11 cellular contexts compared by ENCODE assay signal in genomic region chr1:200727257-200727656, GRCh38.
"Had no signal": no experiment of that assay in that cellular context is flagged by ENCODE, and none has a peak within 500 bp of the region (broad histone marks: within the 10 kb centered on the region; RNA-seq: fewer than 3 reads in every experiment).

No MANE protein-coding gene starts in this region.

- H3K36me3 ChIP-seq: HAP-1 had no signal

- H3K9ac ChIP-seq: GM23248 had no signal

- H3K4me2 ChIP-seq: GM23338 had no signal

- DNase-seq: GM23248, GOT3, H7, H9, HCEC 1CT, HFFc6 had no signal

- H3K27ac ChIP-seq: GM23248 had no signal

- H3K9me3 ChIP-seq: HAP-1 had no signal

- H3K4me1 ChIP-seq: HAP-1 had no signal

- H2AFZ ChIP-seq: GM23248, GM23338 had no signal

- ATAC-seq: GM23338, HCT116 had no signal

- H3K4me3 ChIP-seq: GM23248, GM23338, HAP-1 had no signal

- FAIRE-seq: H1, H54 had no signal
